13 cellular contexts compared by ENCODE assay signal in genomic region chr1:204889681-204890373, GRCh38. TPM values are rescaled to one million over a fixed set of nuclear protein-coding genes. Genes with fewer than 3 reads are reported as not detected.
DNase-seq lines count a peak whose midpoint lies in the region; ATAC-seq and TF ChIP-seq lines count a peak whose summit lies in the region.
"Had no signal": no experiment of that assay in that cellular context is flagged by ENCODE, and none has a peak within 500 bp of the region (broad histone marks: within the 10 kb centered on the region; RNA-seq: fewer than 3 reads in every experiment).

No MANE protein-coding gene starts in this region.

- H3K79me2 ChIP-seq in GM23248 (ENCODE audit: insufficient read depth): peaks cover 66% of the 10 kb centered on the region

- peaks cover 82% of the 10 kb centered on the region for H3K4me1 ChIP-seq in GM23248 (ENCODE audit: insufficient read depth)

- H3K4me3 ChIP-seq in AG10803 (ENCODE audit: low read length) (no peak overlapping the region), GM23248 (no peak overlapping the region)
- H3K4me3 ChIP-seq: smooth muscle cell had no signal

- no peak overlapping the region; the same call in 1 of the 2 replicates for H3K27ac ChIP-seq in GM23248

- 31 to 32% methylated on average over 8 of the region's 8 CpGs for WGBS in GM23248 (ENCODE audit: low coverage in 1 of 2, low lambda C conversion rate in 2 of 2, missing lambda C conversion rate in 2 of 2), 2 experiments

- DNase-seq in AG10803 (ENCODE audit: low read depth): peak; percentile 26
- peak; percentile 17 for DNase-seq in GM23248
- no peak for DNase-seq in left cardiac atrium
- no peak for DNase-seq in stimulated activated CD4-positive, alpha-beta T cell treated with anti-CD3 and anti-CD28 coated beads, Interleukin-1b, Interleukin-23, amount 100 ng/mL, for 48 hours
- no peak for DNase-seq in NCI-H526 treated with DMSO at 0.1 percent for 48 hours (lab: John Stamatoyannopoulos, UW)
- DNase-seq in inferior parietal cortex (ENCODE audit: extremely low spot score): no peak
- DNase-seq: activated CD8-positive, alpha-beta T cell treated with anti-CD3 and anti-CD28 coated beads, Interleukin-2, amount 10 ng/mL, durations not matched to agents 7 days and 5 days; midbrain; NCI-H187; occipital lobe had no signal

- no peaks in the 10 kb centered on the region for H3K9me3 ChIP-seq in GM23248 (ENCODE audit: low read depth)

- no peaks in the 10 kb centered on the region for H3K9me2 ChIP-seq in GM23248 (ENCODE audit: insufficient read depth)

- intact Hi-C loops in left cardiac atrium (cut with DNase I): no loop called here

- H3K27me3 ChIP-seq in GM23248 (replicated peaks; ENCODE audit: insufficient read depth): no peaks in the 10 kb centered on the region

- H3F3A ChIP-seq in GM23248 (ENCODE audit: insufficient read depth): peaks cover 58% of the 10 kb centered on the region

- no peaks in the 10 kb centered on the region for H3K36me3 ChIP-seq in GM23248 (ENCODE audit: low read depth)

- no peak overlapping the region for H2AFZ ChIP-seq in GM23248

- peak; percentile 75 for ATAC-seq in SK-N-SH treated with all-trans-retinoic acid at 6 μM for 48 hours
- ATAC-seq in left cardiac atrium: peak; percentile 73 to 81
- ATAC-seq in GM19397 (IDR thresholded peaks at IDR 0.05; ENCODE audit: unreplicated experiment): no peak
- ATAC-seq: activated CD8-positive, alpha-beta T cell treated with anti-CD3 and anti-CD28 coated beads, Interleukin-2, amount 10 ng/mL, durations not matched to agents 7 days and 5 days had no signal

- no peak for TF ChIP-seq CTCF in AG10803 (conservative IDR thresholded peaks at IDR 0.05; ENCODE audit: low read length)

- H3K4me2 ChIP-seq in GM23248 (ENCODE audit: unreplicated experiment): no peak overlapping the region
- H3K4me2 ChIP-seq: smooth muscle cell had no signal

- in situ Hi-C loops in GM23248 (cut with MboI): no loop called here

- H3K9ac ChIP-seq in GM23248: no peak overlapping the region

- no peaks in the 10 kb centered on the region for H4K20me1 ChIP-seq in GM23248 (ENCODE audit: insufficient read depth)

TF ChIP-seq in SK-N-SH treated with all-trans-retinoic acid at 6 μM for 48 hours, 23 proteins besides CTCF, POLR2A, EP300 and RAD21:
- TF ChIP-seq TSHZ2 (CRISPR knock-in tag; IDR thresholded peaks at IDR 0.05): peak; percentile 84
- TF ChIP-seq BACH2 (CRISPR knock-in tag; IDR thresholded peaks at IDR 0.05; ENCODE audit: borderline replicate concordance): no peak
- TF ChIP-seq SNAI2 (CRISPR knock-in tag; IDR thresholded peaks at IDR 0.05): no peak
- TF ChIP-seq TCF4 (CRISPR knock-in tag; IDR thresholded peaks at IDR 0.05; ENCODE audit: borderline replicate concordance): peak; percentile 95
- TF ChIP-seq GLIS3 (CRISPR knock-in tag; IDR thresholded peaks at IDR 0.05): 0 out of 2 replicates have a peak, but pooled peaks have one; percentile 30
- TF ChIP-seq ZFP3 (CRISPR knock-in tag; IDR thresholded peaks at IDR 0.05): 0 out of 2 replicates have a peak, but pooled peaks have one; percentile 9

RNA-seq across cellular contexts. Expression of gene NFASC, which starts 19.2 kb away (rescaled TPM):
- total RNA-seq in GM23248 (2014; rRNA removed; shearing (Covaris generic)): 54.7 and 55.4 TPM in 2 replicates
- 44.5 and 46.3 TPM in 2 replicates for polyA plus RNA-seq in GM23248 (2016; fragmentation: Nextera tagmentation; extraction: Ambion mirVana)
- 10 to 100 TPM; 40.6 to 57.7 TPM for total RNA-seq in left cardiac atrium

Comparison
In these comparisons a context has a peak if more than half of its experiments do, and no peak if none do; other contexts are left out.
1. DNase-seq: peak in AG10803 (single experiment) and GM23248 (single experiment); none in left cardiac atrium (single experiment), stimulated activated CD4-positive, alpha-beta T cell treated with anti-CD3 and anti-CD28 coated beads, Interleukin-1b, Interleukin-23, amount 100 ng/mL, for 48 hours (single experiment), NCI-H526 treated with DMSO at 0.1 percent for 48 hours (single experiment) and inferior parietal cortex (single experiment).